ENCODE assay signal across 8 cellular contexts in the genomic region with DNA sequence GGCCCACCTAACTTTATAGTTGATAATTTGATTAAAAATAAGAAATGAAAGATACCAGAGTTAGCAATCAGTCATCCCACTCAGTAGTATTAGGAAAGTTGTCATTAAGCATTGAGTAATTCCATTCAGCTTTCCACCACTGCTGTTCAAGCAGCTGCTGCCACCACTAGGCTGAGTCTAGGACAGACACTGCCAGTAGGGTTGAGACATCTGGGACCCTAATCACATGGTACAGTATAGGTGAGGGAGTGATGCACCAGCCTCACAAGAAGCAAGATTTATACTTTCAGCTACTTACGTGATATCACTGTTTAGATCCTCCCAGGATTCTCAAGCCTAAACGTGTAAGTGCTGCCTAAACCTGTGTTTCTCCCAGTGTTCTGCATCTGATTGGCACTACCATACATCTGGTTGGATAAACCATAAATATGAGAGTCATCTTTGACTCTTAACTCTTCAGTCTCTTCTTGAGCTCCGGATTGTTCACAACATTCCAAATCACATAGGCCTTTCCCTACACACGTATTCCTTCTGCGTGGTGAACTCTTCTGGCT. TPM values are rescaled to one million over a fixed set of nuclear protein-coding genes. Genes with fewer than 3 reads are reported as not detected.
DNase-seq lines count a peak whose midpoint lies in the region; ATAC-seq and TF ChIP-seq lines count a peak whose summit lies in the region.

No MANE protein-coding gene starts in this region.

- H3K4me3 ChIP-seq in right cardiac atrium (ENCODE audit: low read length), result no peak overlapping the region

- peaks cover 27% of the 10 kb centered on the region for H3K4me1 Mint-ChIP-seq in neural crest cell

- WGBS in right cardiac atrium, result 78% methylated on average over 5 of the region's 5 CpGs

- no peak overlapping the region for H3K27ac Mint-ChIP-seq in neural crest cell (ENCODE audit: unreplicated experiment)

- no peaks in the 10 kb centered on the region for H3K27me3 ChIP-seq in right cardiac atrium (ENCODE audit: control insufficient read depth, insufficient read depth)

- peaks cover 3% of the 10 kb centered on the region for H3K4me1 ChIP-seq in right cardiac atrium (ENCODE audit: control insufficient read depth, insufficient read depth, low read length)

- intact Hi-C loops in right cardiac atrium (cut with DNase I), result no loop called here

- H3K4me3 Mint-ChIP-seq in neural crest cell, result peak overlapping the region; percentile 84

- H3K27me3 Mint-ChIP-seq in neural crest cell (ENCODE audit: low read depth), result no peaks in the 10 kb centered on the region

- no peaks in the 10 kb centered on the region for H3K9me3 ChIP-seq in right cardiac atrium (ENCODE audit: control insufficient read depth, low read length)

- H3K27ac ChIP-seq in right cardiac atrium (ENCODE audit: low read length), result no peak overlapping the region

- peak; percentile 30 for TF ChIP-seq CTCF in neural crest cell (conservative IDR thresholded peaks at IDR 0.05)

- ATAC-seq in GM18502 (IDR thresholded peaks at IDR 0.05; ENCODE audit: poor library complexity, unreplicated experiment), result peak; percentile 21
- no peak for ATAC-seq in right cardiac atrium

- DNase-seq in AG20443 (ENCODE audit: low spot score), result peak; percentile 22
- peak; percentile 30 for DNase-seq in NCI-H2227 treated with DMSO at 0.1 percent for 48 hours (lab: John Stamatoyannopoulos, UW)
- DNase-seq in astrocyte of the hippocampus (ENCODE audit: low read depth, low spot score), result peak; percentile 23
- DNase-seq in neural crest cell (ENCODE audit: low read depth, low spot score), result no peak
- DNase-seq in OCI-M2 (lab: John Stamatoyannopoulos, UW; ENCODE audit: unreplicated experiment), result no peak
- DNase-seq in right cardiac atrium, result no peak
- no peak for DNase-seq in cerebellar nuclear complex (lab: John Stamatoyannopoulos, UW)

- peaks cover 3% of the 10 kb centered on the region for H3K9me3 Mint-ChIP-seq in neural crest cell

- peaks cover 8% of the 10 kb centered on the region for H3K36me3 Mint-ChIP-seq in neural crest cell (ENCODE audit: low read depth)

RNA-seq across cellular contexts. Expression of a gene that starts 3.2 kb away (rescaled TPM):
- 79.0 and 90.6 TPM in 2 replicates for total RNA-seq in neural crest cell
- 10 to 100 TPM; 57.0 to 82.7 (median 59.9) TPM for total RNA-seq in right cardiac atrium
- polyA plus RNA-seq in right cardiac atrium, result 38.6 TPM

Comparison
In these comparisons a context has a peak if more than half of its experiments do, and no peak if none do; other contexts are left out.
1. DNase-seq: peak in AG20443 (single experiment), NCI-H2227 treated with DMSO at 0.1 percent for 48 hours (single experiment) and astrocyte of the hippocampus (single experiment); none in neural crest cell (single experiment), OCI-M2 (single experiment), right cardiac atrium (0 of 3) and cerebellar nuclear complex (0 of 2).